ENCODE assay signal across 8 cellular contexts in the genomic region with DNA sequence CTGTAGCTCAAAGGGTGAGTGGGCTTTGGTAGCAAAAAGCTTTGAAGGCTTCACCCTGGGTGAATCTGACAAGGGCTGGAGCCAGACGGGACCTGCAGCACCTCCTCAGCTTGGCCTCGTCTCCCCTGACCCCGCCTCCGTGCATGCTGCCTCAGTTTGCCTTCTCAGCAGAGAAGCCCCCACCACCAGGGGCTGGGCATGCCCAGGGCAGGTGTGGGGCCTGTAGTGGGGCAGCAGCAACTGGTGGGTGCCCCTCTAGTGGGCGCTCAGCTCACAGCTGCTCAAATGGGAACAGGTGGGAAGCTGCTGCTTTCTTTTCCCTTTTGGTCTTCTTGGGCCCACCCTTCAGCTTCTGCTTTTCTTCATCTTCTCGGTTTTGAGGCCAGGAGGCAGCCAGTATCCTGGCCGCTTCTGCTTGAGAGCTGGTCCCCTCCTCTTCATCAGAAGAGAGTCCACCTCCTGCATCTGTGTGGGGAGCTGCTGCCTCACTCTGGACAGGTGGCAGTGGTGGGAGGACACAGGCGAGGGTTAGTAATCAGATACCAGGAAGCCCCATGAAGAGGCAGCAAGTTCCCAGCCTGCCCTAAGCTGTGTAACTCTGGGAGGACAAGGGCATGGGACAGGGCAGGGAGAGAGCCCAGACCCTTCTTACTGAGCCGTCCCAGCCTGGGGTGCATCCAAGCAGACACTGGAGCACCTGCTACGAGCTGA. TPM values are rescaled to one million over a fixed set of nuclear protein-coding genes. Genes with fewer than 3 reads are reported as not detected.
DNase-seq lines count a peak whose midpoint lies in the region; ATAC-seq and TF ChIP-seq lines count a peak whose summit lies in the region.

No MANE protein-coding gene starts in this region.

- H3K9me3 Mint-ChIP-seq in activated T-cell treated with anti-CD3 and anti-CD28 coated beads, Interleukin-2, amount 50 U/mL, for 72 hours = no peaks in the 10 kb centered on the region

- H3K4me3 ChIP-seq in H7 (ENCODE audit: insufficient read depth, low read depth, low read length) (no peak overlapping the region), fibroblast of lung (replicated peaks in 1 of 4; ENCODE audit: control extremely low read depth in 1 of 4, insufficient read depth in 1 of 4, low read depth in 3 of 4, low read length in 4 of 4) (no peak overlapping the region), skeletal muscle tissue (ENCODE audit: low read length in 3 of 3) (no peak overlapping the region)

- H3K9ac ChIP-seq in fibroblast of lung (ENCODE audit: insufficient read depth, low read length) (no peak overlapping the region), skeletal muscle tissue (ENCODE audit: low read depth in 1 of 3, low read length in 3 of 3) (peak overlapping the region in 1 of 3 donors; percentile 33)

- ATAC-seq in T-helper 17 cell = no peak
- ATAC-seq in HG03108 (IDR thresholded peaks at IDR 0.05; ENCODE audit: unreplicated experiment) = no peak
- ATAC-seq in activated T-cell treated with anti-CD3 and anti-CD28 coated beads, Interleukin-2, amount 50 U/mL, for 72 hours (replicated peaks in 1 of 2) = no peak

- H3K27me3 Mint-ChIP-seq in T-helper 17 cell = no peaks in the 10 kb centered on the region
- H3K27me3 Mint-ChIP-seq in activated T-cell treated with anti-CD3 and anti-CD28 coated beads, Interleukin-2, amount 50 U/mL, for 72 hours (ENCODE audit: low read depth) = no peaks in the 10 kb centered on the region

- H3K4me3 Mint-ChIP-seq in T-helper 17 cell = no peak overlapping the region
- H3K4me3 Mint-ChIP-seq in activated T-cell treated with anti-CD3 and anti-CD28 coated beads, Interleukin-2, amount 50 U/mL, for 72 hours = no peak overlapping the region

- H3K36me3 Mint-ChIP-seq in T-helper 17 cell (ENCODE audit: low read depth) = peaks cover 8% of the 10 kb centered on the region
- H3K36me3 Mint-ChIP-seq in activated T-cell treated with anti-CD3 and anti-CD28 coated beads, Interleukin-2, amount 50 U/mL, for 72 hours (ENCODE audit: insufficient read depth in 2 of 2) = peaks cover 5 to 9% of the 10 kb centered on the region in 2 donors

- TF ChIP-seq CTCF in fibroblast of lung (conservative IDR thresholded peaks at IDR 0.05 in 1 of 2, IDR thresholded peaks at IDR 0.05 in 1 of 2; ENCODE audit: low read depth in 1 of 2, low read length in 2 of 2) = no peak

- H3K4me2 ChIP-seq in fibroblast of lung (ENCODE audit: extremely low read depth, insufficient read depth, low read length) = no peak overlapping the region

- H3K27ac Mint-ChIP-seq in T-helper 17 cell = peak overlapping the region; percentile 100
- H3K27ac Mint-ChIP-seq in activated T-cell treated with anti-CD3 and anti-CD28 coated beads, Interleukin-2, amount 50 U/mL, for 72 hours = no peak overlapping the region

- H3K27me3 ChIP-seq in H7 (ENCODE audit: control insufficient read depth, insufficient read depth, low read length) = no peaks in the 10 kb centered on the region
- no peaks in the 10 kb centered on the region for H3K27me3 ChIP-seq in fibroblast of lung (ENCODE audit: control insufficient read depth, insufficient read depth, low read length)
- H3K27me3 ChIP-seq in skeletal muscle tissue (ENCODE audit: control insufficient read depth in 3 of 3, insufficient read depth in 3 of 3, low read length in 3 of 3) = no peaks in the 10 kb centered on the region

- peak; percentile 51 for DNase-seq in H7
- DNase-seq in T-helper 17 cell = no peak
- no peak for DNase-seq in fibroblast of lung (ENCODE audit: low read depth in 2 of 2)
- no peak for DNase-seq in activated CD4-positive, CD25-positive, alpha-beta regulatory T cell (lab: John Stamatoyannopoulos, UW)
- DNase-seq in mucosa of gallbladder (ENCODE audit: low spot score) = no peak
- no peak for DNase-seq in activated T-cell treated with anti-CD3 and anti-CD28 coated beads, Interleukin-2, amount 50 U/mL, for 72 hours

- H3K4me1 Mint-ChIP-seq in T-helper 17 cell = peaks cover 40% of the 10 kb centered on the region
- peaks cover 49% of the 10 kb centered on the region for H3K4me1 Mint-ChIP-seq in activated T-cell treated with anti-CD3 and anti-CD28 coated beads, Interleukin-2, amount 50 U/mL, for 72 hours (ENCODE audit: low read depth)

- no peaks in the 10 kb centered on the region for H4K20me1 ChIP-seq in fibroblast of lung (ENCODE audit: control insufficient read depth, extremely low read depth, insufficient read depth, low read length)

- H3K9me3 ChIP-seq in T-helper 17 cell (ENCODE audit: control insufficient read depth, low read length, poor library complexity, severe bottlenecking) = no peaks in the 10 kb centered on the region
- no peaks in the 10 kb centered on the region for H3K9me3 ChIP-seq in fibroblast of lung (ENCODE audit: control insufficient read depth, insufficient read depth, low read depth, low read length)
- H3K9me3 ChIP-seq in skeletal muscle tissue (ENCODE audit: control insufficient read depth in 3 of 3, low read length in 3 of 3) = no peaks in the 10 kb centered on the region

- H3K27ac ChIP-seq in fibroblast of lung (ENCODE audit: insufficient read depth, low read length) (peak overlapping the region; percentile 99), skeletal muscle tissue (ENCODE audit: low read depth, low read length) (peak overlapping the region; percentile 83)

- no peak overlapping the region for H2AFZ ChIP-seq in fibroblast of lung (ENCODE audit: low read length)

- H3K79me2 ChIP-seq in fibroblast of lung (ENCODE audit: control insufficient read depth, insufficient read depth, low read length) = no peaks in the 10 kb centered on the region

- H3K4me1 ChIP-seq in fibroblast of lung (ENCODE audit: control insufficient read depth, extremely low read depth, insufficient read depth, low read length) (peaks cover 34% of the 10 kb centered on the region), skeletal muscle tissue (ENCODE audit: control insufficient read depth in 3 of 3, insufficient read depth in 3 of 3, low read length in 3 of 3) (peaks cover 27 to 38% (median 33%) of the 10 kb centered on the region in 3 donors)

- peaks cover 22% of the 10 kb centered on the region for H3K36me3 ChIP-seq in H7 (replicated peaks; ENCODE audit: control insufficient read depth, insufficient read depth, low read length)
- H3K36me3 ChIP-seq in fibroblast of lung (ENCODE audit: control insufficient read depth, insufficient read depth, low read length) = peaks cover 26% of the 10 kb centered on the region
- H3K36me3 ChIP-seq in skeletal muscle tissue (ENCODE audit: control insufficient read depth in 3 of 3, insufficient read depth in 3 of 3, low read length in 3 of 3) = peaks cover 37 to 50% (median 42%) of the 10 kb centered on the region in 3 donors

RNA-seq across cellular contexts. Expression of gene TMEM43, which starts 21.0 kb away (rescaled TPM):
- total RNA-seq in H7 (2014; rRNA removed; shearing (Covaris generic)) = 59.1 and 62.7 TPM in 2 replicates
- 10 to 100 TPM; 45.6 to 51.4 TPM for total RNA-seq in T-helper 17 cell
- 87.1 and 114 TPM in 2 replicates for total RNA-seq in fibroblast of lung
- polyA plus RNA-seq in fibroblast of lung = 116 and 180 TPM in 2 replicates
- 77.4 and 119 TPM in 2 replicates for polyA plus RNA-seq in fibroblast of lung (2012)
- polyA minus RNA-seq in fibroblast of lung (ENCODE audit: low replicate concordance) = 179 and 201 TPM in 2 replicates
- 39.7 TPM for total RNA-seq in skeletal muscle tissue
- total RNA-seq in mucosa of gallbladder = 51.2 TPM
- total RNA-seq in activated T-cell treated with anti-CD3 and anti-CD28 coated beads, Interleukin-2, amount 50 U/mL, for 72 hours = 10 to 100 TPM; 38.4 to 39.9 TPM

RNA-seq across cellular contexts. Expression of gene CHCHD4, which starts 21.2 kb away (rescaled TPM):
- total RNA-seq in H7 (2014; rRNA removed; shearing (Covaris generic)) = 53.1 and 53.8 TPM in 2 replicates
- 1 to 10 TPM; 2.7 to 3.6 TPM for total RNA-seq in T-helper 17 cell
- 15.9 and 16.3 TPM in 2 replicates for total RNA-seq in fibroblast of lung
- polyA plus RNA-seq in fibroblast of lung = 12.7 and 14.7 TPM in 2 replicates
- polyA plus RNA-seq in fibroblast of lung (2012) = 9.6 and 12.4 TPM in 2 replicates
- polyA minus RNA-seq in fibroblast of lung (ENCODE audit: low replicate concordance) = 2.0 TPM in 1 of 2 replicates, not detected in the other
- total RNA-seq in skeletal muscle tissue = 12.5 TPM
- total RNA-seq in mucosa of gallbladder = 13.2 TPM
- 10 to 100 TPM; 14.7 to 15.6 TPM for total RNA-seq in activated T-cell treated with anti-CD3 and anti-CD28 coated beads, Interleukin-2, amount 50 U/mL, for 72 hours

RNA-seq across cellular contexts. Expression of gene XPC, which starts 32.6 kb away (rescaled TPM):
- 23.9 and 31.0 TPM in 2 replicates for total RNA-seq in H7 (2014; rRNA removed; shearing (Covaris generic))
- total RNA-seq in T-helper 17 cell = 10 to 100 TPM; 65.0 to 76.4 TPM
- total RNA-seq in fibroblast of lung = 64.5 and 95.6 TPM in 2 replicates
- polyA plus RNA-seq in fibroblast of lung = 18.4 and 19.0 TPM in 2 replicates
- 25.8 and 29.0 TPM in 2 replicates for polyA plus RNA-seq in fibroblast of lung (2012)
- 24.4 and 26.2 TPM in 2 replicates for polyA minus RNA-seq in fibroblast of lung (ENCODE audit: low replicate concordance)
- total RNA-seq in skeletal muscle tissue = 14.6 TPM
- total RNA-seq in mucosa of gallbladder = 33.3 TPM
- 10 to 100 TPM; 48.4 to 61.0 TPM for total RNA-seq in activated T-cell treated with anti-CD3 and anti-CD28 coated beads, Interleukin-2, amount 50 U/mL, for 72 hours

RNA-seq across cellular contexts. Expression of gene LSM3, which starts 32.8 kb away (rescaled TPM):
- total RNA-seq in H7 (2014; rRNA removed; shearing (Covaris generic)) = 17.0 and 17.9 TPM in 2 replicates
- total RNA-seq in T-helper 17 cell (1 to 10 TPM; 5.5 to 6.3 TPM), fibroblast of lung (5.1 and 5.9 TPM in 2 replicates), skeletal muscle tissue (14.6 TPM), mucosa of gallbladder (11.3 TPM)
- 14.9 and 20.0 TPM in 2 replicates for polyA plus RNA-seq in fibroblast of lung
- 17.8 and 21.3 TPM in 2 replicates for polyA plus RNA-seq in fibroblast of lung (2012)
- polyA minus RNA-seq in fibroblast of lung (ENCODE audit: low replicate concordance) = 0.44 and 3.1 TPM in 2 replicates
- 10 to 100 TPM; 12.4 to 14.3 TPM for total RNA-seq in activated T-cell treated with anti-CD3 and anti-CD28 coated beads, Interleukin-2, amount 50 U/mL, for 72 hours
